ENCODE assay signal across 9 cellular contexts in the genomic region with DNA sequence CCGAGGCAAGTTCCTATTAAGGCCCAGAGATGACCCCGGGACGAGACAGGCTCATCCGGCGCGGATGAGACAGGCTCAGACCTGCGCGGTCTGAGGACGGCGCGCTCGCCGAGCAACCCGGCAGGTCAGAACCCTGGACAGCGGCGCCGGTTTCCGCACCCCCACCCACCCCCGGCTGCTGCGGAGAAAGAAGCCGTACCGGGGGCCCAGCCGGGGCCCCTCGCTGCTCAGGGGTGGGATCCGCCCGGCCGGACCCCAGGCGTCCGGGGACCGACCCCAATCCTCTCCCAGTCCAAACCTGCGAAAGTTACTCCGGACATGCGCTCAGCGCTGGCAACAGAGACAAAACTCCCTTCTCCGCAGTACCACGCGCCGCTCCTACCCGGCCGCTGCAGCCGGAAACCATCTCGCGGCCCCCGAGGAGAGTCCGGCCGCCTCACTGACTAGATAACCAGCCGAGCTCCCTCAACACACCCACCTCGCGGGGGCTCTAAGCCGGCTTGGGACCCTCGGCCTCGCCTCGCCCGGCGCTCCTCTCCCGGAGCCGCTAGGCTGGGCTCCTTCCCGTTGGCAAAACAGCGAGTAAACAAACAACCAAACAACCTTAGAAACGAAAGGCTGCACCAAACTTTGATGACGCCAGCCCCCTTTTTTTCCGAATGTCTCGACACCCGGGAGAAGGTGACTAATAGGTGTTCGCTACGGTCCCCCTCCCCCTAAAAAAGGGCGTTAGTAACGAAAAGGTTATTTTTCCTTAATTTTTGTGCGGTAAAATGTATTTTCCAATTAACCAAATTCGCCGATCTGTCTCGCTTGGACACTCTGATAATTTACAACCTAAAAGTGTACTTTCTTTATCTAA. TPM values are rescaled to one million over a fixed set of nuclear protein-coding genes. Genes with fewer than 3 reads are reported as not detected.
DNase-seq lines count a peak whose midpoint lies in the region; ATAC-seq, FAIRE-seq and TF ChIP-seq lines count a peak whose summit lies in the region.
"Had no signal": no experiment of that assay in that cellular context is flagged by ENCODE, and none has a peak within 500 bp of the region (broad histone marks: within the 10 kb centered on the region; RNA-seq: fewer than 3 reads in every experiment).

No MANE protein-coding gene starts in this region.

- no peak overlapping the region for H3K27ac Mint-ChIP-seq in activated CD8-positive, alpha-beta T cell treated with anti-CD3 and anti-CD28 coated beads, Interleukin-2, amount 10 ng/mL, durations not matched to agents 7 days and 5 days
- no peak overlapping the region for H3K27ac Mint-ChIP-seq in endothelial cell (ENCODE audit: unreplicated experiment)
- no peak overlapping the region for H3K27ac Mint-ChIP-seq in stimulated activated memory B cell treated with anti-CD40 and anti-IgM and Interleukin-4, amounts not matched to agents 10 μg/mL and 1 μg/mL and 100 μg/mL, for 72 hours

- 0 to 2% methylated on average over 40 to 59 of the region's 72 CpGs for WGBS in mesodermal cell (ENCODE audit: insufficient coverage in 2 of 2), 2 experiments

- H3K36me3 ChIP-seq in mesodermal cell (ENCODE audit: control insufficient read depth, insufficient read depth, low read length) = no peaks in the 10 kb centered on the region

- POLR2A ChIA-PET in activated CD8-positive, alpha-beta T cell treated with anti-CD3 and anti-CD28 coated beads, Interleukin-2, amount 10 ng/mL, durations not matched to agents 7 days and 5 days (lab: Charles Lee) = no interaction called here

- CTCF ChIA-PET in activated CD8-positive, alpha-beta T cell treated with anti-CD3 and anti-CD28 coated beads, Interleukin-2, amount 10 ng/mL, durations not matched to agents 7 days and 5 days (lab: Charles Lee) = no interaction called here

- H3K9me3 Mint-ChIP-seq in activated CD8-positive, alpha-beta T cell treated with anti-CD3 and anti-CD28 coated beads, Interleukin-2, amount 10 ng/mL, durations not matched to agents 7 days and 5 days (ENCODE audit: insufficient read depth) = no peaks in the 10 kb centered on the region
- no peaks in the 10 kb centered on the region for H3K9me3 Mint-ChIP-seq in endothelial cell (ENCODE audit: unreplicated experiment)
- H3K9me3 Mint-ChIP-seq in stimulated activated memory B cell treated with anti-CD40 and anti-IgM and Interleukin-4, amounts not matched to agents 10 μg/mL and 1 μg/mL and 100 μg/mL, for 72 hours = no peaks in the 10 kb centered on the region

- peak overlapping the region; percentile 19 for H3K4me3 ChIP-seq in mesodermal cell (ENCODE audit: extremely low read depth, insufficient read depth, low read length, poor library complexity, severe bottlenecking)

- H3K4me1 ChIP-seq in mesodermal cell (ENCODE audit: control insufficient read depth, insufficient read depth, low read length, poor library complexity, severe bottlenecking) = peaks cover 18% of the 10 kb centered on the region

- ATAC-seq in HG03521 (IDR thresholded peaks at IDR 0.05; ENCODE audit: unreplicated experiment) (peak; percentile 61), GM21717 (IDR thresholded peaks at IDR 0.05; ENCODE audit: unreplicated experiment) (no peak), HG02763 (IDR thresholded peaks at IDR 0.05; ENCODE audit: unreplicated experiment) (no peak)
- ATAC-seq in activated CD8-positive, alpha-beta T cell treated with anti-CD3 and anti-CD28 coated beads, Interleukin-2, amount 10 ng/mL, durations not matched to agents 7 days and 5 days = peak; percentile 95
- peak; percentile 80 for ATAC-seq in stimulated activated memory B cell treated with anti-CD40 and anti-IgM and Interleukin-4, amounts not matched to agents 10 μg/mL and 1 μg/mL and 100 μg/mL, for 72 hours

- no peak for TF ChIP-seq POLR2A in GM12892 (IDR thresholded peaks at IDR 0.05; ENCODE audit: low read depth, low read length)

- no peak overlapping the region for H3K27ac ChIP-seq in mesodermal cell (ENCODE audit: low read depth, low read length, severe bottlenecking)
- H3K27ac ChIP-seq: KMS-11 had no signal

- H3K4me3 Mint-ChIP-seq in activated CD8-positive, alpha-beta T cell treated with anti-CD3 and anti-CD28 coated beads, Interleukin-2, amount 10 ng/mL, durations not matched to agents 7 days and 5 days = no peak overlapping the region
- peak overlapping the region; percentile 51 for H3K4me3 Mint-ChIP-seq in endothelial cell (ENCODE audit: unreplicated experiment)
- H3K4me3 Mint-ChIP-seq in stimulated activated memory B cell treated with anti-CD40 and anti-IgM and Interleukin-4, amounts not matched to agents 10 μg/mL and 1 μg/mL and 100 μg/mL, for 72 hours = peak overlapping the region; percentile 60

- no peak for FAIRE-seq in GM12892 (lab: Jason Lieb, UNC)

- peaks cover 2% of the 10 kb centered on the region for H3K36me3 Mint-ChIP-seq in activated CD8-positive, alpha-beta T cell treated with anti-CD3 and anti-CD28 coated beads, Interleukin-2, amount 10 ng/mL, durations not matched to agents 7 days and 5 days (ENCODE audit: low read depth)
- H3K36me3 Mint-ChIP-seq in endothelial cell (ENCODE audit: low read depth, unreplicated experiment) = no peaks in the 10 kb centered on the region
- H3K36me3 Mint-ChIP-seq in stimulated activated memory B cell treated with anti-CD40 and anti-IgM and Interleukin-4, amounts not matched to agents 10 μg/mL and 1 μg/mL and 100 μg/mL, for 72 hours = no peaks in the 10 kb centered on the region

- DNase-seq in GM12892 (ENCODE audit: insufficient read length) = peak; percentile 59
- peak; percentile 75 for DNase-seq in activated CD8-positive, alpha-beta T cell treated with anti-CD3 and anti-CD28 coated beads, Interleukin-2, amount 10 ng/mL, durations not matched to agents 7 days and 5 days
- DNase-seq in endothelial cell (ENCODE audit: low spot score) = peak; percentile 79

- no peak for TF ChIP-seq CTCF in endothelial cell (IDR thresholded peaks at IDR 0.05; ENCODE audit: unreplicated experiment)

- peaks cover 77% of the 10 kb centered on the region for H3K27me3 Mint-ChIP-seq in activated CD8-positive, alpha-beta T cell treated with anti-CD3 and anti-CD28 coated beads, Interleukin-2, amount 10 ng/mL, durations not matched to agents 7 days and 5 days (ENCODE audit: low read depth)
- peaks cover 22% of the 10 kb centered on the region for H3K27me3 Mint-ChIP-seq in endothelial cell (ENCODE audit: unreplicated experiment)
- peaks cover 88% of the 10 kb centered on the region for H3K27me3 Mint-ChIP-seq in stimulated activated memory B cell treated with anti-CD40 and anti-IgM and Interleukin-4, amounts not matched to agents 10 μg/mL and 1 μg/mL and 100 μg/mL, for 72 hours

- peaks cover 11% of the 10 kb centered on the region for H3K4me1 Mint-ChIP-seq in activated CD8-positive, alpha-beta T cell treated with anti-CD3 and anti-CD28 coated beads, Interleukin-2, amount 10 ng/mL, durations not matched to agents 7 days and 5 days (ENCODE audit: low read depth)
- peaks cover 17% of the 10 kb centered on the region for H3K4me1 Mint-ChIP-seq in endothelial cell (ENCODE audit: unreplicated experiment)
- H3K4me1 Mint-ChIP-seq in stimulated activated memory B cell treated with anti-CD40 and anti-IgM and Interleukin-4, amounts not matched to agents 10 μg/mL and 1 μg/mL and 100 μg/mL, for 72 hours = peaks cover 19% of the 10 kb centered on the region

- H3K9me3 ChIP-seq in mesodermal cell (ENCODE audit: control insufficient read depth, low read length) = no peaks in the 10 kb centered on the region

RNA-seq across cellular contexts. Expression of gene DRGX, which starts 2.3 kb away (rescaled TPM):
- not detected for polyA plus RNA-seq in GM12892 (2012; ENCODE audit: missing spikeins)
- total RNA-seq in activated CD8-positive, alpha-beta T cell treated with anti-CD3 and anti-CD28 coated beads, Interleukin-2, amount 10 ng/mL, durations not matched to agents 7 days and 5 days = not detected
- total RNA-seq in endothelial cell (ENCODE audit: unreplicated experiment) = not detected
- not detected for polyA plus RNA-seq in mesodermal cell (2013, experiment 1 of 2)
- not detected for polyA plus RNA-seq in mesodermal cell (2013, experiment 2 of 2)

Comparison
In these comparisons a context has a peak if more than half of its experiments do, and no peak if none do; other contexts are left out.
1. ATAC-seq: peak in HG03521 (single experiment), activated CD8-positive, alpha-beta T cell treated with anti-CD3 and anti-CD28 coated beads, Interleukin-2, amount 10 ng/mL, durations not matched to agents 7 days and 5 days (single experiment) and stimulated activated memory B cell treated with anti-CD40 and anti-IgM and Interleukin-4, amounts not matched to agents 10 μg/mL and 1 μg/mL and 100 μg/mL, for 72 hours (single experiment); none in GM21717 (single experiment) and HG02763 (single experiment).
2. Peak in every context shown above with its lines, with median percentiles within 50 percentile points of each other: DNase-seq.